In the genomic region with DNA sequence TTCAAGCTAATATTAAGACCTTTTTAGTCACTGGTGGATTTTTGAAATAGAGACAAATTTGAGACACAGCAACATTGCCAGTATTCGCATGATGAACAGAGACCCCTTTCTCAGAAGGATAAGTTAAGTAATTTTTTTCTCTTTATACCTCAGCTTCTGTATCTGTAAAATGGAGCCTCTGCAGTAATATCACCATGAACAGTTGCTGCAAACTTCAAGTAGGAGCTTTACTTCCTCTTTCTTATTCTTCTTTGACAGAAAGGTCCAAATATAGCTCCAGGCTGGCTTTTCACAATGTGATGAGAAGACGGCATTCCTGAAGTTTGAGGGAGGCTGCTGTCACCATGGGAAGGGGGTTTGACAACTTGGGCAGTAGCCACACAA, we compare ENCODE assay signal across 16 cellular contexts.
"Had no signal": no experiment of that assay in that cellular context is flagged by ENCODE, and none has a peak within 500 bp of the region (broad histone marks: within the 10 kb centered on the region; RNA-seq: fewer than 3 reads in every experiment).

No MANE protein-coding gene starts in this region.

- H3K27ac ChIP-seq: colonic mucosa, heart right ventricle, pancreas, WERI-Rb-1 had no signal

- ATAC-seq: activated CD4-positive, alpha-beta T cell treated with anti-CD3 and anti-CD28 coated beads for 36 hours; activated CD8-positive, alpha-beta T cell treated with anti-CD3 and anti-CD28 coated beads for 36 hours; heart right ventricle; left ventricle myocardium superior; pancreas; stimulated activated naive CD8-positive, alpha-beta T cell treated with anti-CD3 and anti-CD28 coated beads, Interleukin-15, Interleukin-2, amounts not matched to agents 100 U/mL and 50 U/mL, for 24 hours had no signal

- H3K9me3 ChIP-seq: colonic mucosa, heart right ventricle, pancreas had no signal

- H3K27ac Mint-ChIP-seq: activated CD4-positive, alpha-beta T cell treated with anti-CD3 and anti-CD28 coated beads for 36 hours; activated CD8-positive, alpha-beta T cell treated with anti-CD3 and anti-CD28 coated beads for 36 hours; activated T-helper 1 cell treated with anti-CD3 and anti-CD28 coated beads, Interleukin-12 subunit alpha, Interleukin-12 subunit beta, Interleukin-2, Interleukin-4 antibody, amounts not matched to agents 30 ng/mL and 10 ng/mL and 1 ng/mL, durations not matched to agents 14 hours and 24 hours and 36 hours had no signal

- H3K9me3 Mint-ChIP-seq: activated CD8-positive, alpha-beta T cell treated with anti-CD3 and anti-CD28 coated beads for 36 hours; activated T-helper 1 cell treated with anti-CD3 and anti-CD28 coated beads, Interleukin-12 subunit alpha, Interleukin-12 subunit beta, Interleukin-2, Interleukin-4 antibody, amounts not matched to agents 30 ng/mL and 10 ng/mL and 1 ng/mL, durations not matched to agents 14 hours and 24 hours and 36 hours; neural crest cell had no signal

- H3K4me3 ChIP-seq: colonic mucosa, heart right ventricle, pancreas had no signal

- H3K27me3 ChIP-seq: heart right ventricle, pancreas had no signal

- H3K4me1 Mint-ChIP-seq: activated CD4-positive, alpha-beta T cell treated with anti-CD3 and anti-CD28 coated beads for 36 hours had no signal

- H3K36me3 ChIP-seq: colonic mucosa, heart right ventricle, pancreas, WERI-Rb-1 had no signal

- H3K4me1 ChIP-seq: colonic mucosa, pancreas had no signal

- DNase-seq: activated CD4-positive, alpha-beta T cell treated with anti-CD3 and anti-CD28 coated beads for 36 hours; activated CD8-positive, alpha-beta memory T cell treated with anti-CD3 and anti-CD28 coated beads, Interleukin-2, amount 50 U/mL, for 4 hours; activated CD8-positive, alpha-beta T cell treated with anti-CD3 and anti-CD28 coated beads for 36 hours; activated naive CD4-positive, alpha-beta T cell treated with Interleukin-2 at 50 U/mL for 16 hours; colonic mucosa; effector CD8-positive, alpha-beta T cell; heart right ventricle; kidney; left ventricle myocardium superior; mesendoderm; pancreas; stimulated activated CD4-positive, alpha-beta T cell treated with anti-CD3 and anti-CD28 coated beads, Interleukin-2, amount 100 ng/mL, for 48 hours; stimulated activated naive CD8-positive, alpha-beta T cell treated with anti-CD3 and anti-CD28 coated beads, Interleukin-15, Interleukin-2, amounts not matched to agents 100 U/mL and 50 U/mL, for 24 hours; WERI-Rb-1 had no signal

- H3K27me3 Mint-ChIP-seq: activated CD8-positive, alpha-beta T cell treated with anti-CD3 and anti-CD28 coated beads for 36 hours had no signal

- H3K4me3 Mint-ChIP-seq: activated CD4-positive, alpha-beta T cell treated with anti-CD3 and anti-CD28 coated beads for 36 hours; activated CD8-positive, alpha-beta T cell treated with anti-CD3 and anti-CD28 coated beads for 36 hours; activated T-helper 1 cell treated with anti-CD3 and anti-CD28 coated beads, Interleukin-12 subunit alpha, Interleukin-12 subunit beta, Interleukin-2, Interleukin-4 antibody, amounts not matched to agents 30 ng/mL and 10 ng/mL and 1 ng/mL, durations not matched to agents 14 hours and 24 hours and 36 hours; neural crest cell had no signal
